18 cellular contexts compared by ENCODE assay signal in the genomic region with DNA sequence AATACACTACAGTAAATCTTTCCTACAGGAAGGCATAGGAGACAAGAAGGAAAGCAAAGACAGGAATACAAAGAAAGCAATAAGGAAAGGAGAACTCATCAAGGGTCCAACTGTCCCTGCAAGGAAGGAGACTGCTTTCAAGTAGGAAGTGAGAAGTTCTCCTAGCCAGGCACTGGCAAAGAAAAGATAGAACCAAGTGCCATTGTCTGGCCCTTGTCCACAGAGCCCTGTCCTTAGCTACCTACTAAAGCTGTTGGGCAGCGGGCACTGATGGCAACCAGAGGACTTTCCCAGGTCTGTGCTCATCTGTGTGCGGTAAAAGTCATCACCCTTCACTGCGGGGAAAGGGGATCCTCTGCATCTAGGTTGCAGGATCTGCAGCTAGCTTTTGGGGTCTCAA.
"Had no signal": no experiment of that assay in that cellular context is flagged by ENCODE, and none has a peak within 500 bp of the region (broad histone marks: within the 10 kb centered on the region; RNA-seq: fewer than 3 reads in every experiment).

No MANE protein-coding gene starts in this region.

- DNase-seq: activated B cell treated with CpG ODN at 0.5 μM for 24 hours; activated CD4-positive, alpha-beta T cell treated with anti-CD3 and anti-CD28 coated beads for 36 hours; activated CD4-positive, alpha-beta T cell treated with anti-CD3 and anti-CD28 coated beads, Interleukin-2, amount 50 U/mL, for 48 hours; activated CD8-positive, alpha-beta memory T cell treated with anti-CD3 and anti-CD28 coated beads, Interleukin-2, amount 50 U/mL, for 48 hours; activated naive CD4-positive, alpha-beta T cell treated with Interleukin-2 at 50 U/mL for 16 hours; activated naive CD8-positive, alpha-beta T cell treated with anti-CD3 and anti-CD28 coated beads, Interleukin-2, amount 10 ng/mL, durations not matched to agents 7 days and 5 days; activated T-cell treated with anti-CD3 and anti-CD28 coated beads, Interleukin-2, amount 50 U/mL, for 48 hours; amniotic stem cell; cerebellar nuclear complex; esophagus squamous epithelium; heart left ventricle; islet precursor cell; left cardiac atrium; right cardiac atrium; stimulated activated CD4-positive, alpha-beta T cell treated with anti-CD3 and anti-CD28 coated beads, Interleukin-1b, Interleukin-23, amount 100 ng/mL, for 48 hours; stimulated activated naive CD8-positive, alpha-beta T cell treated with anti-CD3 and anti-CD28 coated beads, Interleukin-15, amount 100 ng/mL, for 72 hours; T-helper 9 cell; tibial artery had no signal
